In the genomic region with DNA sequence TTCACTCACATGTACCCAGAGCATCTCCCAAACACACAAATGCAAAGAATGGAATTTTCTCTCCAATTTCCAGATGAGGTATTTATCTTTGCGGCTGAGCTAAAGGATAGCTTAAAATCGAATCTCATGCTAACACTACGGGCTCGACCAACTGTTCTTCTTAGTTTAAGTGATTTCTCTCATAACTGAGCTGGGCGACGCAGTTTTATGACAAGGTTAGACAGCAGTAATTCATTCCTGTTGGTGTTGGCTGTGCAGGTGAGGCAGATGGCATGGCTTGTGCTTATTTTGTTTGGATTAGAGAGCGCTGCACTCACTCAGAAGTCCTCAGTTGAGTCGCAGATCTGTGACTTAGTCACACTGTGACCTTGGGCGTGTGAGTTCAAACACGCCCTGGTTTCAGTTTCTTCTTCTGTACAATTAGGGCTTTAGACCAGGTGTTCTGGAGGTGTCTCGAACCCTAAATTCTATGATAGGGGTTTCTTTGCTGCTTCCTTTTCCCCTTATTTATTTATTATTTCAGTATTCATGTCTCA, we compare ENCODE assay signal across 1 cellular context.
TF ChIP-seq lines count a peak whose summit lies in the region.

No MANE protein-coding gene starts in this region.

TF ChIP-seq in K562, 482 proteins besides CTCF, POLR2A, EP300 and RAD21 (continued from another document):
- peak; percentile 59 for TF ChIP-seq MTA1 (IDR thresholded peaks at IDR 0.05; ENCODE audit: borderline replicate concordance)
- no peak for TF ChIP-seq CREBBP (IDR thresholded peaks at IDR 0.05; ENCODE audit: low read depth, low read length)
- no peak for TF ChIP-seq ETV5 (CRISPR knock-in tag; IDR thresholded peaks at IDR 0.05; ENCODE audit: low read depth)
- 0 out of 2 replicates have a peak, but pooled peaks have one; percentile 32 for TF ChIP-seq ZNF76 (CRISPR knock-in tag; IDR thresholded peaks at IDR 0.05; ENCODE audit: borderline replicate concordance)
